ENCODE assay signal across 23 cellular contexts in the genomic region with DNA sequence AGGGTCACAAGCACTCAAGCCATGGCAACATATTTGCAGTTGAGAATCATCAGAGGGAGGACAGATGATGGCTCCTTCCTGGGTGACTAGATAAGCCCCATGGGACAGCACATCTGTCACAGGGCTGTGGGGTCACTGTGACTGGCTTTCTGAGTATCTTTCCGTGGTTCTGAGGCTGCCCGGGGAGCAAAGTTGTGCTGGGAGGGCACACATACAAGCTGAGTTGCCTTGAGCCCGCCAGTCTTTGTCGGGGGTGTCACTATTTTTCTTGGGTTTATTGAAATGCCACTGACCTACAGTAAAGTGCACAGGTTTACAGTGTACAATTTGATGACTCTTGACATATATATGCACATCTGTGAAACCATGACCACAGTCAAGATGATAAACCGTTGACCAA. TPM values are rescaled to one million over a fixed set of nuclear protein-coding genes. Genes with fewer than 3 reads are reported as not detected.
DNase-seq lines count a peak whose midpoint lies in the region; ATAC-seq, FAIRE-seq and TF ChIP-seq lines count a peak whose summit lies in the region.
"Had no signal": no experiment of that assay in that cellular context is flagged by ENCODE, and none has a peak within 500 bp of the region (broad histone marks: within the 10 kb centered on the region; RNA-seq: fewer than 3 reads in every experiment).

No MANE protein-coding gene starts in this region.

- H3K4me1 Mint-ChIP-seq in natural killer cell treated with Interleukin-12 subunit alpha and Interleukin-12 subunit beta and Interleukin-15 and Interleukin-18, amount 100 ng/mL, for 72 hours (ENCODE audit: low read depth in 2 of 2) = no peaks in the 10 kb centered on the region
- H3K4me1 Mint-ChIP-seq in natural killer cell = no peaks in the 10 kb centered on the region

- H3K27ac Mint-ChIP-seq in natural killer cell treated with Interleukin-12 subunit alpha and Interleukin-12 subunit beta and Interleukin-15 and Interleukin-18, amount 100 ng/mL, for 72 hours = no peak overlapping the region
- H3K27ac Mint-ChIP-seq in natural killer cell = no peak overlapping the region
- H3K27ac Mint-ChIP-seq: CD4-positive, alpha-beta T cell; GM23338 had no signal

- peaks cover 7 to 42% of the 10 kb centered on the region in 2 donors for H3K27me3 Mint-ChIP-seq in natural killer cell treated with Interleukin-12 subunit alpha and Interleukin-12 subunit beta and Interleukin-15 and Interleukin-18, amount 100 ng/mL, for 72 hours
- peaks cover 9 to 29% of the 10 kb centered on the region in 2 donors for H3K27me3 Mint-ChIP-seq in natural killer cell (ENCODE audit: low read depth in 2 of 2)

- H3K27me3 ChIP-seq in suprapubic skin = peaks cover 36% of the 10 kb centered on the region

- TF ChIP-seq EP300 in suprapubic skin (IDR thresholded peaks at IDR 0.05) = no peak

- peaks cover 38% of the 10 kb centered on the region for H3K4me1 ChIP-seq in suprapubic skin
- peaks cover 0 to 5% of the 10 kb centered on the region in 2 donors for H3K4me1 ChIP-seq in kidney (ENCODE audit: control insufficient read depth in 1 of 2, insufficient read depth in 1 of 2, low read depth in 1 of 2, low read length in 2 of 2)

- H3K36me3 ChIP-seq in suprapubic skin = no peaks in the 10 kb centered on the region
- H3K36me3 ChIP-seq in kidney (ENCODE audit: control insufficient read depth in 1 of 2, insufficient read depth in 2 of 2, low read length in 2 of 2) = no peaks in the 10 kb centered on the region

- no peak overlapping the region for H3K4me3 ChIP-seq in suprapubic skin
- no peak overlapping the region for H3K4me3 ChIP-seq in kidney (ENCODE audit: low read length in 2 of 2)
- H3K4me3 ChIP-seq: A549, GM23338 had no signal

- peaks cover 7% of the 10 kb centered on the region for H3K9me3 Mint-ChIP-seq in natural killer cell treated with Interleukin-12 subunit alpha and Interleukin-12 subunit beta and Interleukin-15 and Interleukin-18, amount 100 ng/mL, for 72 hours
- peaks cover 5 to 7% of the 10 kb centered on the region in 2 donors for H3K9me3 Mint-ChIP-seq in natural killer cell

- 85% methylated on average over 5 of the region's 5 CpGs for WGBS in suprapubic skin

- TF ChIP-seq CTCF in natural killer cell (IDR thresholded peaks at IDR 0.05) = no peak
- TF ChIP-seq CTCF in suprapubic skin (IDR thresholded peaks at IDR 0.05) = no peak
- no peak for TF ChIP-seq CTCF in kidney (IDR thresholded peaks at IDR 0.05; ENCODE audit: borderline replicate concordance, extremely low read depth, insufficient read depth)

- FAIRE-seq in kidney (lab: Jason Lieb, UNC) = no peak
- FAIRE-seq: A549, GM12892, GM18507, H54 had no signal

- H3K9ac ChIP-seq in kidney (ENCODE audit: low read length in 2 of 2) = no peak overlapping the region

- H3K4me3 Mint-ChIP-seq in natural killer cell treated with Interleukin-12 subunit alpha and Interleukin-12 subunit beta and Interleukin-15 and Interleukin-18, amount 100 ng/mL, for 72 hours = no peak overlapping the region
- no peak overlapping the region for H3K4me3 Mint-ChIP-seq in natural killer cell
- H3K4me3 Mint-ChIP-seq: CD4-positive, alpha-beta T cell; GM23338 had no signal

- peak overlapping the region; percentile 95 for H3K27ac ChIP-seq in suprapubic skin
- H3K27ac ChIP-seq in kidney (ENCODE audit: low read depth in 2 of 2, low read length in 2 of 2) = no peak overlapping the region
- H3K27ac ChIP-seq: 22Rv1, A549, C4-2B had no signal

- intact Hi-C loops in natural killer cell (cut with micrococcal nuclease) (no loop called here), kidney (cut with DNase I) (no loop called here)

- peaks cover 5% of the 10 kb centered on the region for H3K9me3 ChIP-seq in suprapubic skin
- peaks cover 0 to 5% of the 10 kb centered on the region in 2 donors for H3K9me3 ChIP-seq in kidney (ENCODE audit: control insufficient read depth in 1 of 2, low read length in 2 of 2)

- no peak for TF ChIP-seq POLR2A in suprapubic skin (IDR thresholded peaks at IDR 0.05)

- peaks cover 16% of the 10 kb centered on the region for H3K36me3 Mint-ChIP-seq in natural killer cell treated with Interleukin-12 subunit alpha and Interleukin-12 subunit beta and Interleukin-15 and Interleukin-18, amount 100 ng/mL, for 72 hours
- peaks cover 11% of the 10 kb centered on the region for H3K36me3 Mint-ChIP-seq in natural killer cell

- peak; percentile 14 for DNase-seq in activated effector memory CD4-positive, alpha-beta T cell treated with anti-CD3 and anti-CD28 coated beads, Interleukin-2, amount 50 U/mL, for 16 hours
- no peak for DNase-seq in activated effector memory CD4-positive, alpha-beta T cell treated with Interleukin-2 at 50 U/mL for 16 hours
- DNase-seq in natural killer cell treated with Interleukin-12 subunit alpha and Interleukin-12 subunit beta and Interleukin-15 and Interleukin-18, amount 100 ng/mL, for 72 hours (ENCODE audit: low spot score) = peak; percentile 29
- DNase-seq in natural killer cell (no peak), suprapubic skin (ENCODE audit: low spot score in 2 of 2) (peak in 1 of 2 donors; percentile 15), inferior parietal cortex (ENCODE audit: extremely low spot score) (no peak), kidney (no peak)
- DNase-seq: AML-193; Caco-2; CD4-positive, alpha-beta T cell; DMS153; DMS79; GDM1; HCEC 1CT had no signal

- ATAC-seq in natural killer cell treated with Interleukin-12 subunit alpha and Interleukin-12 subunit beta and Interleukin-15 and Interleukin-18, amount 100 ng/mL, for 72 hours = no peak
- no peak for ATAC-seq in natural killer cell
- ATAC-seq: A549, GM23338 had no signal

RNA-seq across cellular contexts. Expression of a gene that starts 17.2 kb away (rescaled TPM):
- not detected for total RNA-seq in natural killer cell treated with Interleukin-12 subunit alpha and Interleukin-12 subunit beta and Interleukin-15 and Interleukin-18, amount 100 ng/mL, for 72 hours
- total RNA-seq in natural killer cell = not detected
- total RNA-seq in suprapubic skin = 1 to 10 TPM; 2.1 to 6.1 (median 4.6) TPM
- total RNA-seq in kidney = 12.3 TPM
- polyA plus RNA-seq in kidney (ENCODE audit: insufficient read depth, low read depth, low replicate concordance) = 2.3 TPM
- total RNA-seq: HT-29 had no signal

RNA-seq across cellular contexts. Expression of a gene that starts 35.6 kb away (rescaled TPM):
- not detected for total RNA-seq in natural killer cell treated with Interleukin-12 subunit alpha and Interleukin-12 subunit beta and Interleukin-15 and Interleukin-18, amount 100 ng/mL, for 72 hours
- not detected for total RNA-seq in natural killer cell
- total RNA-seq in suprapubic skin = 10 to 100 TPM; 26.0 to 38.5 (median 28.2) TPM
- total RNA-seq in kidney = 2.5 TPM
- polyA plus RNA-seq in kidney (ENCODE audit: insufficient read depth, low read depth, low replicate concordance) = 58.1 TPM
- total RNA-seq: Caco-2; CD4-positive, alpha-beta T cell; Daoy; HT-29 had no signal
- polyA plus RNA-seq: A549 had no signal

Comparison
In these comparisons a context has a peak if more than half of its experiments do, and no peak if none do; other contexts are left out.
1. DNase-seq: peak in activated effector memory CD4-positive, alpha-beta T cell treated with anti-CD3 and anti-CD28 coated beads, Interleukin-2, amount 50 U/mL, for 16 hours (single experiment) and natural killer cell treated with Interleukin-12 subunit alpha and Interleukin-12 subunit beta and Interleukin-15 and Interleukin-18, amount 100 ng/mL, for 72 hours (single experiment); none in activated effector memory CD4-positive, alpha-beta T cell treated with Interleukin-2 at 50 U/mL for 16 hours (single experiment), natural killer cell (single experiment), inferior parietal cortex (single experiment) and kidney (single experiment).